ENCODE assay signal across 27 cellular contexts in the genomic region with DNA sequence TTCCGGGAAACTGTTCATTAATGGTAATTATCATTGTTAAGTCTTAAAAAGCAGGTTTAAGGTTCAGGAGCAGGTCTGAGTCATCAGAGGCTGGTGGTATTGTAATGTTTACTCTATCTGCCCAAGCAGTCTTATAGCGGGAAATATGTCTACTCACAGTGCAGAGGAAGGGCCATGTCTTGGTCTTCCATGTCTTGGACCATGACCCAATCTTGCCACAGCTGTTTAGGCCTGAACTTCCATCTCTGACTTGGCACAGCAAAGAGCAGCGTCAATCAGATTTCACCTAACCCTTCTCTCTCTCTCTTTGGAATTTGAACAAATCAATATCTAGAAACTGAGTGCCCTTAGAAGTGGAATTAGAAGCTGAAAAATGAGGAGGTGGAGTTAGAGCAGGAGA. TPM values are rescaled to one million over a fixed set of nuclear protein-coding genes. Genes with fewer than 3 reads are reported as not detected.
DNase-seq lines count a peak whose midpoint lies in the region; FAIRE-seq and TF ChIP-seq lines count a peak whose summit lies in the region.
"Had no signal": no experiment of that assay in that cellular context is flagged by ENCODE, and none has a peak within 500 bp of the region (broad histone marks: within the 10 kb centered on the region; RNA-seq: fewer than 3 reads in every experiment).

No MANE protein-coding gene starts in this region.

- no TSS peak for BruUV-seq in endothelial cell of umbilical vein (replicated peaks; lab: Mats Ljungman, UMichigan)

- POLR2A ChIA-PET in endothelial cell of umbilical vein (lab: Charles Lee), result no interaction called here

- H3K27me3 Mint-ChIP-seq in neural progenitor cell (ENCODE audit: insufficient read depth, low read depth), result no peaks in the 10 kb centered on the region
- H3K27me3 Mint-ChIP-seq: activated CD8-positive, alpha-beta T cell treated with anti-CD3 and anti-CD28 coated beads for 36 hours; dendritic cell treated with granulocyte-macrophage colony-stimulating factor and Interleukin-4, amounts not matched to agents 40 ng/mL and 50 ng/mL, for 4 days had no signal

- no peaks in the 10 kb centered on the region for H3K9me3 Mint-ChIP-seq in neural progenitor cell
- H3K9me3 Mint-ChIP-seq: activated CD8-positive, alpha-beta T cell treated with anti-CD3 and anti-CD28 coated beads for 36 hours; activated T-cell treated with anti-CD3 and anti-CD28 coated beads, Interleukin-2, amount 50 U/mL, for 4 hours; dendritic cell treated with granulocyte-macrophage colony-stimulating factor and Interleukin-4, amounts not matched to agents 40 ng/mL and 50 ng/mL, for 4 days; naive thymus-derived CD4-positive, alpha-beta T cell; WTC11 had no signal

- H3K9me3 ChIP-seq in endothelial cell of umbilical vein (replicated peaks; ENCODE audit: control insufficient read depth, insufficient read depth, low read length) (no peaks in the 10 kb centered on the region), neural progenitor cell (ENCODE audit: low read depth) (no peaks in the 10 kb centered on the region), esophagus squamous epithelium (no peaks in the 10 kb centered on the region)
- H3K9me3 ChIP-seq: body of pancreas, heart left ventricle, lower lobe of right lung, SJCRH30, spleen, suprapubic skin, vagina had no signal

- H3K4me3 Mint-ChIP-seq in neural progenitor cell, result no peak overlapping the region
- H3K4me3 Mint-ChIP-seq: activated CD8-positive, alpha-beta T cell treated with anti-CD3 and anti-CD28 coated beads for 36 hours; activated T-cell treated with anti-CD3 and anti-CD28 coated beads, Interleukin-2, amount 50 U/mL, for 4 hours; dendritic cell treated with granulocyte-macrophage colony-stimulating factor and Interleukin-4, amounts not matched to agents 40 ng/mL and 50 ng/mL, for 4 days; immature natural killer cell; naive thymus-derived CD4-positive, alpha-beta T cell; T-helper 17 cell; WTC11 had no signal

- WGBS in esophagus squamous epithelium, 2 donors, result 67 to 75% methylated on average over 3 of the region's 3 CpGs

- DNase-seq in H4 (ENCODE audit: low spot score) (peak; percentile 54), RCC 7860 (ENCODE audit: low spot score) (peak; percentile 26), endothelial cell of umbilical vein (ENCODE audit: low read depth, low spot score) (peak; percentile 11), neural progenitor cell (ENCODE audit: low spot score) (no peak), NCI-H524 (lab: John Stamatoyannopoulos, UW) (no peak), posterior cingulate gyrus (no peak), esophagus squamous epithelium (lab: John Stamatoyannopoulos, UW) (no peak)
- DNase-seq in activated CD4-positive, alpha-beta T cell treated with anti-CD3 and anti-CD28 coated beads, Interleukin-2, amount 50 U/mL, for 48 hours, result no peak
- DNase-seq: activated CD8-positive, alpha-beta T cell treated with anti-CD3 and anti-CD28 coated beads for 36 hours; activated naive CD4-positive, alpha-beta T cell treated with anti-CD3 and anti-CD28 coated beads, Interleukin-2, amount 50 U/mL, for 16 hours; activated T-cell treated with anti-CD3 and anti-CD28 coated beads, Interleukin-2, amount 50 U/mL, for 4 hours; body of pancreas; heart left ventricle; immature natural killer cell; lower lobe of right lung; naive thymus-derived CD4-positive, alpha-beta T cell; NCI-H2029; NCI-H510A; SJCRH30; spleen; stimulated activated CD8-positive, alpha-beta memory T cell treated with anti-CD3 and anti-CD28 coated beads, Interleukin-4, amount 100 ng/mL, for 48 hours; T-helper 17 cell had no signal

- intact Hi-C loops in endothelial cell of umbilical vein (cut with micrococcal nuclease) (no loop called here), posterior cingulate gyrus (cut with DNase I) (no loop called here), esophagus squamous epithelium (cut with DNase I) (no loop called here)

- FAIRE-seq in RCC 7860 (lab: Jason Lieb, UNC) (no peak), endothelial cell of umbilical vein (lab: Jason Lieb, UNC) (no peak)

- H3K27me3 ChIP-seq in endothelial cell of umbilical vein (ENCODE audit: control insufficient read depth in 2 of 2, insufficient read depth in 2 of 2, low read length in 2 of 2) (peaks cover 0 to 4% of the 10 kb centered on the region in 2 experiments), neural progenitor cell (no peaks in the 10 kb centered on the region), esophagus squamous epithelium (no peaks in the 10 kb centered on the region)
- H3K27me3 ChIP-seq: body of pancreas, heart left ventricle, SJCRH30, spleen, suprapubic skin, vagina had no signal

- no peak overlapping the region for H3K27ac ChIP-seq in endothelial cell of umbilical vein (ENCODE audit: insufficient read depth, low read depth, low read length)
- peak overlapping the region; percentile 82 for H3K27ac ChIP-seq in neural progenitor cell
- H3K27ac ChIP-seq in esophagus squamous epithelium, result no peak overlapping the region
- H3K27ac ChIP-seq: epithelial cell of prostate, heart left ventricle, lower lobe of right lung, SJCRH30, spleen, suprapubic skin, vagina had no signal

- H3K4me2 ChIP-seq in endothelial cell of umbilical vein (ENCODE audit: insufficient read depth, low read length) (no peak overlapping the region), neural progenitor cell (peak overlapping the region; percentile 36)

- H3K4me3 ChIP-seq in endothelial cell of umbilical vein (replicated peaks in 1 of 3; ENCODE audit: insufficient read depth in 1 of 3, low read depth in 1 of 3, low read length in 3 of 3), result no peak overlapping the region
- H3K4me3 ChIP-seq in neural progenitor cell, result peak overlapping the region; percentile 12
- H3K4me3 ChIP-seq in esophagus squamous epithelium, result no peak overlapping the region
- H3K4me3 ChIP-seq: body of pancreas, heart left ventricle, lower lobe of right lung, SJCRH30, spleen, suprapubic skin, vagina had no signal

- H2AFZ ChIP-seq in endothelial cell of umbilical vein (ENCODE audit: low read depth, low read length), result no peak overlapping the region
- H2AFZ ChIP-seq in neural progenitor cell (replicated peaks), result no peak overlapping the region

- H3K4me1 ChIP-seq in endothelial cell of umbilical vein (ENCODE audit: control insufficient read depth, extremely low read depth, insufficient read depth, low read length), result peaks cover 7% of the 10 kb centered on the region
- H3K4me1 ChIP-seq in neural progenitor cell, result peaks cover 44% of the 10 kb centered on the region
- no peaks in the 10 kb centered on the region for H3K4me1 ChIP-seq in esophagus squamous epithelium
- H3K4me1 ChIP-seq: body of pancreas, lower lobe of right lung, suprapubic skin had no signal

- H3K4me1 Mint-ChIP-seq in neural progenitor cell, result peaks cover 16% of the 10 kb centered on the region
- H3K4me1 Mint-ChIP-seq: immature natural killer cell, WTC11 had no signal

- no peak overlapping the region for H3K27ac Mint-ChIP-seq in neural progenitor cell
- H3K27ac Mint-ChIP-seq: activated CD8-positive, alpha-beta T cell treated with anti-CD3 and anti-CD28 coated beads for 36 hours; dendritic cell treated with granulocyte-macrophage colony-stimulating factor and Interleukin-4, amounts not matched to agents 40 ng/mL and 50 ng/mL, for 4 days; immature natural killer cell; naive thymus-derived CD4-positive, alpha-beta T cell; T-helper 17 cell; WTC11 had no signal

- H3K9me1 ChIP-seq in endothelial cell of umbilical vein (replicated peaks; ENCODE audit: control insufficient read depth, extremely low read depth, insufficient read depth, low read length), result no peaks in the 10 kb centered on the region

- H3K36me3 Mint-ChIP-seq in neural progenitor cell, result peaks cover 22% of the 10 kb centered on the region
- H3K36me3 Mint-ChIP-seq: immature natural killer cell; naive thymus-derived CD4-positive, alpha-beta T cell had no signal

- TF ChIP-seq POLR2A in endothelial cell of umbilical vein (IDR thresholded peaks at IDR 0.05; ENCODE audit: low read depth, low read length) (no peak), esophagus squamous epithelium (IDR thresholded peaks at IDR 0.05) (no peak)

- H3F3A ChIP-seq in neural progenitor cell (ENCODE audit: low read depth), result peaks cover 23% of the 10 kb centered on the region

- no peaks in the 10 kb centered on the region for H3K36me3 ChIP-seq in endothelial cell of umbilical vein (ENCODE audit: control insufficient read depth in 2 of 2, extremely low read depth in 1 of 2, insufficient read depth in 2 of 2, low read length in 2 of 2)
- no peaks in the 10 kb centered on the region for H3K36me3 ChIP-seq in neural progenitor cell
- H3K36me3 ChIP-seq in esophagus squamous epithelium, result peaks cover 0 to 12% (median 0%) of the 10 kb centered on the region in 3 donors
- H3K36me3 ChIP-seq: SJCRH30, spleen, vagina had no signal

- H4K20me1 ChIP-seq in endothelial cell of umbilical vein (replicated peaks; ENCODE audit: control insufficient read depth, extremely low read depth, insufficient read depth, low read length) (no peaks in the 10 kb centered on the region), neural progenitor cell (ENCODE audit: low read depth) (no peaks in the 10 kb centered on the region)

- H3K79me2 ChIP-seq in endothelial cell of umbilical vein (ENCODE audit: control insufficient read depth, insufficient read depth, low read length), result no peaks in the 10 kb centered on the region
- H3K79me2 ChIP-seq in neural progenitor cell (ENCODE audit: low read depth), result peaks cover 19% of the 10 kb centered on the region

- CTCF ChIA-PET in endothelial cell of umbilical vein (lab: Charles Lee), result interaction anchor here (1.0 to 1.7 kb wide), 4 partner anchors 9 to 103 kb away, joined by 3 to 4 read pairs (median 3); no protein-coding TSS in a partner anchor

- dilution Hi-C loops in endothelial cell of umbilical vein (cut with MboI; ENCODE audit: extremely low pct_ligation_motif_present, low sequenced_read_pairs), result no loop called here

- TF ChIP-seq CTCF in endothelial cell of umbilical vein (IDR thresholded peaks at IDR 0.05; ENCODE audit: extremely low read depth in 1 of 2, insufficient read depth in 1 of 2, low read depth in 1 of 2, low read length in 2 of 2), result no peak
- TF ChIP-seq CTCF in neural progenitor cell (IDR thresholded peaks at IDR 0.05), result no peak
- no peak for TF ChIP-seq CTCF in esophagus squamous epithelium (IDR thresholded peaks at IDR 0.05)

- H3K9ac ChIP-seq in endothelial cell of umbilical vein (replicated peaks; ENCODE audit: extremely low read depth, insufficient read depth, low read length), result no peak overlapping the region
- no peak overlapping the region for H3K9ac ChIP-seq in neural progenitor cell

RNA-seq across cellular contexts. Expression of a gene that starts 25.8 kb away (rescaled TPM):
- 4.7 and 4.9 TPM in 2 replicates for total RNA-seq in H4 (2014; rRNA removed; shearing (Covaris generic))
- total RNA-seq in endothelial cell of umbilical vein (0.39 and 0.93 TPM in 2 replicates), neural progenitor cell (ENCODE audit: low replicate concordance) (26.0 and 29.2 TPM in 2 replicates), esophagus squamous epithelium (1 to 10 TPM; 2.5 to 6.7 (median 4.1) TPM)
- 1.4 and 1.6 TPM in 2 replicates for polyA plus RNA-seq in endothelial cell of umbilical vein
- polyA plus RNA-seq in endothelial cell of umbilical vein (2011; cell fraction: cytosol; rRNA removed), result 0.84 and 1.1 TPM in 2 replicates
- polyA plus RNA-seq in endothelial cell of umbilical vein (2011; cell fraction: nucleus; rRNA removed), result 0.84 and 0.90 TPM in 2 replicates
- polyA plus RNA-seq in endothelial cell of umbilical vein (2012), result 3.4 and 3.6 TPM in 2 replicates
- 6.6 and 6.7 TPM in 2 replicates for polyA minus RNA-seq in endothelial cell of umbilical vein
- not detected for polyA minus RNA-seq in endothelial cell of umbilical vein (2011; cell fraction: cytosol; rRNA and poly(A)+ RNA removed)
- polyA minus RNA-seq in endothelial cell of umbilical vein (2011; cell fraction: nucleus; rRNA and poly(A)+ RNA removed), result 2.0 and 2.2 TPM in 2 replicates
- total RNA-seq: activated T-cell treated with anti-CD3 and anti-CD28 coated beads, Interleukin-2, amount 50 U/mL, for 4 hours; T-helper 17 cell had no signal

Comparison
In these comparisons a context has a peak if more than half of its experiments do, and no peak if none do; other contexts are left out.
1. DNase-seq: peak in H4 (single experiment), RCC 7860 (single experiment) and endothelial cell of umbilical vein (single experiment); none in neural progenitor cell (single experiment), NCI-H524 (0 of 2), activated CD4-positive, alpha-beta T cell treated with anti-CD3 and anti-CD28 coated beads, Interleukin-2, amount 50 U/mL, for 48 hours (0 of 2), posterior cingulate gyrus (0 of 10) and esophagus squamous epithelium (single experiment).